In genomic region chr17:42937712-42938596, GRCh38 we compare ENCODE assay signal across 1 cellular context.
TF ChIP-seq lines count a peak whose summit lies in the region.

No MANE protein-coding gene starts in this region.

TF ChIP-seq in HCT116, 20 proteins besides CTCF, POLR2A, EP300 and RAD21:
- no peak for TF ChIP-seq POLR2AphosphoS5 (IDR thresholded peaks at IDR 0.05; ENCODE audit: low read depth, low read length)
